1 cellular context compared by ENCODE assay signal in the genomic region with DNA sequence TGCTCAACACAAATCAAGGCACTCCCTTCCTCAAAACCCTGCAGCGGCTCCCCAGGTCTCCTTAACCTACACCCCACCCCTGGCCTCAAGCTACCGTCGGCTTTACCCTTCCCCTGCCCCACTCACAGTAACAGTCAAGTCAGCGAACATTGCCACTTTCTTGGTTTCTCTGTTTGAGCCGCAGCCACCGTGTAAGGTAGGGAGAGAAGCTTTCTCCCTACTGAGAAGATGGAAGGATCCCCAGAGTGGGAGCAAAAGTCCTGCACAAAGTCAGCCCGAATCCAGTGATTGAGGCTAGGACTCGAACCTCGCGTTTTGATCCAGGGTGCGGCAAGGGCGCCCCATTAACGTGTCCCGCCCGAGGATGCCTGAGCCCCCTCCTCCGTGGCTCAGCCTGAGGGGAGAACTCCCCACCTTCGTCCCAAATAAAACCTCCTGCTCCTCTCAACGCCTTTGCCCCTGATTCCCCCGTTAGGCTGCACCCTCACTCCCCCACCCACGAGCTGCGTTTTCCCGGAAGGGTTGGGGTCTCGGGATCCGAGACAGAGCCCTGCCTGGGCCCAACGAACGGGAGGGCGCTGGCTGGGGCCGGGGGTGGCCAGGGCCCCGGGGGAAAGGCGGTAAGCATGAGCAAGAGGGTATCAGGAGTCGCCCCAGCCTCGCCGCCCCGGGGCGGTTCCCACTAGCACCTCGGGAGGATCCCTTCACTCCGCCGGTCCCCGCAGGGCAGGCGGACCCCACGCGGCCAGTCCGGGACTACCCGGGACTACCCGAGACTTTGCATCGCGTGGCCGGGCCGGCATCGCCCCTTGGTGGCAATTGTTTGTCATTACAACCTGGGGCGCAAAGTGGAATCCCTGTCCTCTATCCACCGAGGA.
TF ChIP-seq lines count a peak whose summit lies in the region.

No MANE protein-coding gene starts in this region.

TF ChIP-seq in HEK293T, 16 proteins besides CTCF, POLR2A, EP300 and RAD21 (continued from another document):
- no peak for TF ChIP-seq FOXA1 (IDR thresholded peaks at IDR 0.05)
- no peak for TF ChIP-seq CTBP1 (IDR thresholded peaks at IDR 0.05; ENCODE audit: borderline replicate concordance)
